ENCODE assay signal across 6 cellular contexts in genomic region chr4:22439947-22440346, GRCh38.
"Had no signal": no experiment of that assay in that cellular context is flagged by ENCODE, and none has a peak within 500 bp of the region (broad histone marks: within the 10 kb centered on the region; RNA-seq: fewer than 3 reads in every experiment).

No MANE protein-coding gene starts in this region.

- H3K27ac Mint-ChIP-seq: GM23338, H9 had no signal

- H3K4me3 Mint-ChIP-seq: GM23338, H9 had no signal

- H3K9me3 Mint-ChIP-seq: GM23338, H9 had no signal

- DNase-seq: H9, HCEC 1CT, IMR-90, KG1 had no signal

- ATAC-seq: GM23338, K562 had no signal
